ENCODE assay signal across 23 cellular contexts in genomic region chr7:28205505-28205904, GRCh38.
"Had no signal": no experiment of that assay in that cellular context is flagged by ENCODE, and none has a peak within 500 bp of the region (broad histone marks: within the 10 kb centered on the region; RNA-seq: fewer than 3 reads in every experiment).

No MANE protein-coding gene starts in this region.

- H3K9me3 ChIP-seq: gastrocnemius medialis, neutrophil, sigmoid colon, suprapubic skin, thyroid gland, uterus had no signal

- H3K36me3 Mint-ChIP-seq: type B pancreatic cell had no signal

- H3K36me3 ChIP-seq: gastrocnemius medialis, heart right ventricle, neutrophil, sigmoid colon, suprapubic skin, thyroid gland, uterus had no signal

- DNase-seq: effector CD4-positive, alpha-beta T cell; gastrocnemius medialis; heart right ventricle; hypothalamus; left colon; left ventricle myocardium superior; mesenchymal stem cell; midbrain; nephron progenitor cell; posterior cingulate gyrus; sigmoid colon; stimulated activated CD4-positive, alpha-beta T cell treated with anti-CD3 and anti-CD28 coated beads, Interleukin-2, amount 100 ng/mL, for 24 hours; stimulated activated CD4-positive, alpha-beta T cell treated with anti-CD3 and anti-CD28 coated beads, Interleukin-4, amount 100 ng/mL, for 4 hours; stimulated activated naive B cell treated with anti-CD40 and anti-IgM and Interleukin-4, amounts not matched to agents 10 μg/mL and 1 μg/mL and 100 μg/mL, for 72 hours; thyroid gland; uterus had no signal

- H3K27ac ChIP-seq: coronary artery, gastrocnemius medialis, heart right ventricle, neutrophil, sigmoid colon, skin epidermis, suprapubic skin, thyroid gland, uterus had no signal

- H3K4me1 Mint-ChIP-seq: nephron progenitor cell had no signal

- H3K27me3 Mint-ChIP-seq: stimulated activated naive B cell treated with anti-CD40 and anti-IgM and Interleukin-4, amounts not matched to agents 10 μg/mL and 1 μg/mL and 100 μg/mL, for 72 hours had no signal

- H3K4me3 ChIP-seq: coronary artery, gastrocnemius medialis, heart right ventricle, lung, sigmoid colon, skin epidermis, suprapubic skin, thyroid gland, uterus had no signal

- ATAC-seq: esophagus mucosa; gastrocnemius medialis; heart right ventricle; left colon; left ventricle myocardium superior; stimulated activated naive B cell treated with anti-CD40 and anti-IgM and Interleukin-4, amounts not matched to agents 10 μg/mL and 1 μg/mL and 100 μg/mL, for 72 hours had no signal

- H3K4me1 ChIP-seq: gastrocnemius medialis, sigmoid colon, suprapubic skin, thyroid gland, uterus had no signal

- H3K9me3 Mint-ChIP-seq: nephron progenitor cell had no signal

- H3K27ac Mint-ChIP-seq: nephron progenitor cell; stimulated activated naive B cell treated with anti-CD40 and anti-IgM and Interleukin-4, amounts not matched to agents 10 μg/mL and 1 μg/mL and 100 μg/mL, for 72 hours; type B pancreatic cell had no signal

- H3K4me3 Mint-ChIP-seq: nephron progenitor cell; stimulated activated naive B cell treated with anti-CD40 and anti-IgM and Interleukin-4, amounts not matched to agents 10 μg/mL and 1 μg/mL and 100 μg/mL, for 72 hours; type B pancreatic cell had no signal

- H3K27me3 ChIP-seq: gastrocnemius medialis, neutrophil, sigmoid colon, suprapubic skin, thyroid gland, uterus had no signal
